Comparison of ENCODE assay signal across 13 cellular contexts in genomic region chr15:80934761-80935221, GRCh38. TPM values are rescaled to one million over a fixed set of nuclear protein-coding genes. Genes with fewer than 3 reads are reported as not detected.
DNase-seq lines count a peak whose midpoint lies in the region; ATAC-seq and TF ChIP-seq lines count a peak whose summit lies in the region.
"Had no signal": no experiment of that assay in that cellular context is flagged by ENCODE, and none has a peak within 500 bp of the region (broad histone marks: within the 10 kb centered on the region; RNA-seq: fewer than 3 reads in every experiment).

No MANE protein-coding gene starts in this region.

- peak; percentile 64 for DNase-seq in ELF-1 (ENCODE audit: low read depth, low spot score)
- DNase-seq in Panc1 (ENCODE audit: low read depth, low spot score): no peak
- peak; percentile 86 for DNase-seq in glomerular visceral epithelial cell (ENCODE audit: extremely low spot score)
- peak; percentile 10 for DNase-seq in nephron progenitor cell
- no peak for DNase-seq in naive thymus-derived CD8-positive, alpha-beta T cell
- DNase-seq in putamen (ENCODE audit: low spot score): no peak
- DNase-seq: DMS53; effector memory CD8-positive, alpha-beta T cell; NCI-H446 treated with DMSO at 0.1 percent for 48 hours; stimulated activated CD4-positive, alpha-beta T cell treated with anti-CD3 and anti-CD28 coated beads, Interleukin-2, amount 100 ng/mL, for 48 hours; tibial artery had no signal

- no peaks in the 10 kb centered on the region for H3K9me3 Mint-ChIP-seq in nephron progenitor cell
- no peaks in the 10 kb centered on the region for H3K9me3 Mint-ChIP-seq in naive thymus-derived CD8-positive, alpha-beta T cell
- H3K9me3 Mint-ChIP-seq: effector memory CD8-positive, alpha-beta T cell had no signal

- peak overlapping the region; percentile 20 for H3K27ac Mint-ChIP-seq in nephron progenitor cell
- H3K27ac Mint-ChIP-seq in naive thymus-derived CD8-positive, alpha-beta T cell: peak overlapping the region in 1 of 10 donors; percentile 75

- POLR2A ChIA-PET in Panc1 (lab: Charles Lee): interaction anchor here (0.6 kb wide), 1 partner anchor 332 kb away, joined by 5 read pairs; no protein-coding TSS in a partner anchor
- POLR2A ChIA-PET in naive thymus-derived CD8-positive, alpha-beta T cell (lab: Charles Lee): no interaction called here

- intact Hi-C loops in Panc1 (cut with micrococcal nuclease; ENCODE audit: unreplicated experiment): no loop called here

- H3K36me3 Mint-ChIP-seq in nephron progenitor cell (ENCODE audit: low read depth): peaks cover 8% of the 10 kb centered on the region
- peaks cover 0 to 30% (median 19%) of the 10 kb centered on the region in 3 donors for H3K36me3 Mint-ChIP-seq in naive thymus-derived CD8-positive, alpha-beta T cell

- no peaks in the 10 kb centered on the region for H3K9me3 ChIP-seq in Panc1 (ENCODE audit: control insufficient read depth, insufficient read depth, low read depth, low read length)
- H3K9me3 ChIP-seq: tibial artery had no signal

- no peak overlapping the region for H3K27ac ChIP-seq in Panc1 (ENCODE audit: low read length)

- TF ChIP-seq CTCF in Panc1 (IDR thresholded peaks at IDR 0.05): no peak
- TF ChIP-seq CTCF in nephron progenitor cell (IDR thresholded peaks at IDR 0.05): no peak

- ATAC-seq in Panc1 (0 out of 2 replicates have a peak, but pooled peaks have one; percentile 46), GM21529 (IDR thresholded peaks at IDR 0.05; ENCODE audit: unreplicated experiment) (no peak), HG03354 (IDR thresholded peaks at IDR 0.05; ENCODE audit: poor library complexity, severe bottlenecking, unreplicated experiment) (no peak)
- ATAC-seq in naive thymus-derived CD8-positive, alpha-beta T cell: no peak
- ATAC-seq: effector memory CD8-positive, alpha-beta T cell had no signal

- in situ Hi-C loops in Panc1 (cut with HindIII; ENCODE audit: low pct_unique_long_range_greater_than_20kb, low sequenced_read_pairs): no loop called here

- no peaks in the 10 kb centered on the region for H3K27me3 ChIP-seq in Panc1 (ENCODE audit: control insufficient read depth, insufficient read depth, low read length)
- H3K27me3 ChIP-seq: tibial artery had no signal

- H3K27me3 Mint-ChIP-seq in nephron progenitor cell (ENCODE audit: low read depth, poor library complexity): no peaks in the 10 kb centered on the region
- H3K27me3 Mint-ChIP-seq in naive thymus-derived CD8-positive, alpha-beta T cell: no peaks in the 10 kb centered on the region
- H3K27me3 Mint-ChIP-seq: effector memory CD8-positive, alpha-beta T cell had no signal

- no peak overlapping the region for H3K4me3 Mint-ChIP-seq in nephron progenitor cell
- no peak overlapping the region for H3K4me3 Mint-ChIP-seq in naive thymus-derived CD8-positive, alpha-beta T cell
- H3K4me3 Mint-ChIP-seq: effector memory CD8-positive, alpha-beta T cell had no signal

- CTCF ChIA-PET in Panc1 (lab: Charles Lee): no interaction called here

- no peaks in the 10 kb centered on the region for H3K4me1 ChIP-seq in Panc1 (ENCODE audit: control insufficient read depth, insufficient read depth, low read length)

- no TSS peak for BruUV-seq in Panc1 (replicated peaks; lab: Mats Ljungman, UMichigan)

- peaks cover 21% of the 10 kb centered on the region for H3K4me1 Mint-ChIP-seq in nephron progenitor cell
- H3K4me1 Mint-ChIP-seq in naive thymus-derived CD8-positive, alpha-beta T cell: peaks cover 2 to 9% (median 6%) of the 10 kb centered on the region in 4 donors

- no peak overlapping the region for H3K4me3 ChIP-seq in Panc1 (ENCODE audit: low read depth in 2 of 2, low read length in 2 of 2)
- H3K4me3 ChIP-seq: tibial artery had no signal

- H3K36me3 ChIP-seq in Panc1 (ENCODE audit: control insufficient read depth, insufficient read depth, low read length): no peaks in the 10 kb centered on the region

RNA-seq across cellular contexts. Expression of gene MESD, which starts 54.8 kb away (rescaled TPM):
- 28.2 TPM for total RNA-seq in Panc1 (2021; ENCODE audit: unreplicated experiment)
- polyA plus RNA-seq in Panc1 (2012; ENCODE audit: insufficient read length): 30.7 TPM
- total RNA-seq in naive thymus-derived CD8-positive, alpha-beta T cell: 10 to 100 TPM; 30.5 to 30.7 TPM
- 10 to 100 TPM; 21.3 to 30.7 (median 22.5) TPM for polyA plus RNA-seq in naive thymus-derived CD8-positive, alpha-beta T cell

Comparison
In these comparisons a context has a peak if more than half of its experiments do, and no peak if none do; other contexts are left out.
1. DNase-seq: peak in ELF-1 (single experiment), glomerular visceral epithelial cell (single experiment) and nephron progenitor cell (single experiment); none in Panc1 (single experiment), naive thymus-derived CD8-positive, alpha-beta T cell (0 of 10) and putamen (single experiment).